Comparison of ENCODE assay signal across 15 cellular contexts in the genomic region with DNA sequence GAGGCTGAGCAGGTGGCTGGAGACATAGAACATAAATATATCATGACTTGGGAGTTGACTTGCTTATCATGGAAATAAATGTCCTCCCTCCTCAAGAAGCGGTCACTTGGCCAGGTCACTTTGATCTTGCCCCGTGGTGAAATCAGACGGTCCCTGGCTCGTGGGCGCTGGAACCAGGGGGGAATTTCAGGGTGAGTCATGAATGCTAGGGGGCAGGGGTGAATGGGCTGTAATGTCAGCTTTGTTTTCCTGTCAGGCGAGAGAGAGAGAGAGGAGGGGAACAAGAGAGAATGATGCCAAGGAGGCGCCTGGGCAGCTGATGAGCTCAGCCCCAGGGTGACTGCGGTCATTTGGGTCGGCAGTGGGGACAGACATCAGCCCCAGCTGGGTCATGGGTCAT. TPM values are rescaled to one million over a fixed set of nuclear protein-coding genes. Genes with fewer than 3 reads are reported as not detected.
DNase-seq lines count a peak whose midpoint lies in the region; ATAC-seq and TF ChIP-seq lines count a peak whose summit lies in the region.
"Had no signal": no experiment of that assay in that cellular context is flagged by ENCODE, and none has a peak within 500 bp of the region (broad histone marks: within the 10 kb centered on the region; RNA-seq: fewer than 3 reads in every experiment).

No MANE protein-coding gene starts in this region.

- no TSS peak for BruUV-seq in PC-3 (replicated peaks; lab: Mats Ljungman, UMichigan)

- no peak overlapping the region for H3K4me2 ChIP-seq in PC-3 (ENCODE audit: low read length)

- POLR2A ChIA-PET in PC-3 (lab: Charles Lee; ENCODE audit: unreplicated experiment) = no interaction called here

- no peaks in the 10 kb centered on the region for H3K9me3 Mint-ChIP-seq in mesothelial cell of epicardium

- CTCF ChIA-PET in PC-3 (lab: Charles Lee) = no interaction called here

- intact Hi-C loops in PC-3 (cut with micrococcal nuclease) = no loop called here

- H3K4me1 ChIP-seq in PC-3 (ENCODE audit: insufficient read depth, low read length) = peaks cover 14% of the 10 kb centered on the region
- H3K4me1 ChIP-seq: gastrocnemius medialis had no signal

- peaks cover 53% of the 10 kb centered on the region for H3K4me1 Mint-ChIP-seq in mesothelial cell of epicardium

- peak overlapping the region; percentile 94 for H3K27ac Mint-ChIP-seq in mesothelial cell of epicardium

- H3K4me3 Mint-ChIP-seq in mesothelial cell of epicardium = no peak overlapping the region

- H3K27ac ChIP-seq in PC-3 (ENCODE audit: low read length) = no peak overlapping the region
- H3K27ac ChIP-seq: gastrocnemius medialis had no signal

- H4K20me1 ChIP-seq in PC-3 (ENCODE audit: low read length) = no peaks in the 10 kb centered on the region

- in situ Hi-C loops in ACHN (cut with HindIII; ENCODE audit: low pct_ligation_motif_present, low pct_unique_long_range_greater_than_20kb, low sequenced_read_pairs) = no loop called here

- H3K9me2 ChIP-seq in PC-3 (replicated peaks; ENCODE audit: low read length) = no peaks in the 10 kb centered on the region

- no peaks in the 10 kb centered on the region for H3K36me3 ChIP-seq in PC-3 (ENCODE audit: low read depth, low read length)
- H3K36me3 ChIP-seq: gastrocnemius medialis had no signal

- no peak overlapping the region for H3K4me3 ChIP-seq in PC-3 (ENCODE audit: low read length)
- H3K4me3 ChIP-seq: gastrocnemius medialis had no signal

- DNase-seq in ACHN (peak; percentile 34), PC-3 (peak; percentile 12), dermis blood vessel endothelial cell (peak; percentile 81), mesothelial cell of epicardium (ENCODE audit: low spot score in 2 of 2, unreplicated experiment in 2 of 2) (no peak), germinal center (ENCODE audit: low spot score) (no peak), D341Med (ENCODE audit: low spot score) (no peak), HUDEP-2 (lab: John Stamatoyannopoulos, UW; ENCODE audit: unreplicated experiment in 76 of 76) (no peak)
- DNase-seq: DMS153; gastrocnemius medialis; left colon; NCI-H446; OCI-M1; stimulated activated CD4-positive, alpha-beta T cell treated with anti-CD3 and anti-CD28 coated beads, Interleukin-12 subunit alpha, Interleukin-12 subunit beta, amount 100 ng/mL, for 4 hours; trophoblast cell had no signal

- no peaks in the 10 kb centered on the region for H3F3A ChIP-seq in PC-3 (ENCODE audit: low read length, unreplicated experiment)

- H2AFZ ChIP-seq in PC-3 (ENCODE audit: low read length) = no peak overlapping the region

- no peaks in the 10 kb centered on the region for H3K9me3 ChIP-seq in PC-3 (ENCODE audit: low read length)
- H3K9me3 ChIP-seq: gastrocnemius medialis had no signal

- no peak for TF ChIP-seq CTCF in PC-3 (conservative IDR thresholded peaks at IDR 0.05; ENCODE audit: low read depth, low read length)
- TF ChIP-seq CTCF in mesothelial cell of epicardium (IDR thresholded peaks at IDR 0.05; ENCODE audit: unreplicated experiment) = no peak

- H3K27me3 ChIP-seq in PC-3 (ENCODE audit: low read length) = no peaks in the 10 kb centered on the region
- H3K27me3 ChIP-seq: gastrocnemius medialis had no signal

- no peaks in the 10 kb centered on the region for H3K36me3 Mint-ChIP-seq in mesothelial cell of epicardium

- ATAC-seq in PC-3 (peak; percentile 51), GM21390 (IDR thresholded peaks at IDR 0.05; ENCODE audit: unreplicated experiment) (no peak)
- ATAC-seq: gastrocnemius medialis, left colon had no signal

- H3K9ac ChIP-seq in PC-3 (ENCODE audit: low read length) = no peak overlapping the region

- H3K27me3 Mint-ChIP-seq in mesothelial cell of epicardium (ENCODE audit: low read depth) = no peaks in the 10 kb centered on the region

- H3K79me2 ChIP-seq in PC-3 (ENCODE audit: low read length) = no peaks in the 10 kb centered on the region

RNA-seq across cellular contexts. Expression of a gene that starts 47.7 kb away (rescaled TPM):
- total RNA-seq in PC-3 (2014; rRNA removed) = 229 and 282 TPM in 2 replicates
- 19.9 and 90.8 TPM in 2 replicates for total RNA-seq in dermis blood vessel endothelial cell
- 30.8 to 35.7 TPM (median 32.7 TPM) in 3 replicates for total RNA-seq in mesothelial cell of epicardium

Comparison
In these comparisons a context has a peak if more than half of its experiments do, and no peak if none do; other contexts are left out.
1. DNase-seq: peak in ACHN (single experiment), PC-3 (single experiment) and dermis blood vessel endothelial cell (single experiment); none in mesothelial cell of epicardium (0 of 2), germinal center (single experiment), D341Med (single experiment) and HUDEP-2 (0 of 76).